Comparison of ENCODE assay signal across 9 cellular contexts in genomic region chr22:31083923-31084810, GRCh38.
DNase-seq lines count a peak whose midpoint lies in the region; ATAC-seq and TF ChIP-seq lines count a peak whose summit lies in the region.
"Had no signal": no experiment of that assay in that cellular context is flagged by ENCODE, and none has a peak within 500 bp of the region (broad histone marks: within the 10 kb centered on the region; RNA-seq: fewer than 3 reads in every experiment).

No MANE protein-coding gene starts in this region.

- POLR2A ChIA-PET in RWPE1 (lab: Yijun Ruan, JAX; ENCODE audit: low non-redundant PET): no interaction called here

- CTCF ChIA-PET in RWPE1 (lab: Yijun Ruan, JAX): interaction anchor here (0.7 to 1.4 kb wide), 5 partner anchors 9 to 274 kb away, joined by 3 to 7 read pairs (median 4); no protein-coding TSS in a partner anchor

- H3K4me1 ChIP-seq in neutrophil (ENCODE audit: control insufficient read depth in 1 of 2, insufficient read depth in 1 of 2, low read depth in 1 of 2, low read length in 1 of 2): peaks cover 36 to 46% of the 10 kb centered on the region in 2 experiments

- peak; percentile 11 for DNase-seq in SIG-M5 treated with dmso at 0.1 percent for 504 hours (lab: John Stamatoyannopoulos, UW; ENCODE audit: unreplicated experiment)
- no peak for DNase-seq in SIG-M5 (lab: John Stamatoyannopoulos, UW)
- DNase-seq in RWPE1 (ENCODE audit: low spot score): no peak
- DNase-seq in epithelial cell of esophagus (ENCODE audit: low read depth): no peak
- DNase-seq in activated effector memory CD4-positive, alpha-beta T cell treated with anti-CD3 and anti-CD28 coated beads, Interleukin-2, amount 50 U/mL, for 16 hours: no peak
- no peak for DNase-seq in SHP77 (lab: John Stamatoyannopoulos, UW)

- H3K27me3 ChIP-seq in neutrophil: peaks cover 4% of the 10 kb centered on the region

- TF ChIP-seq CTCF in RWPE1 (conservative IDR thresholded peaks at IDR 0.05; ENCODE audit: low read depth): no peak
- TF ChIP-seq CTCF in epithelial cell of esophagus (IDR thresholded peaks at IDR 0.05; ENCODE audit: insufficient read depth, low read depth, low read length, missing control alignments): no peak
- TF ChIP-seq CTCF in neutrophil (IDR thresholded peaks at IDR 0.05): no peak

- ATAC-seq in GM19351 (IDR thresholded peaks at IDR 0.05; ENCODE audit: unreplicated experiment): no peak

- no peaks in the 10 kb centered on the region for H3K9me3 ChIP-seq in neutrophil

- peak overlapping the region; percentile 68 for H3K4me3 ChIP-seq in epithelial cell of esophagus (ENCODE audit: low read length)
- peak overlapping the region; percentile 94 for H3K4me3 ChIP-seq in neutrophil (ENCODE audit: low read depth in 1 of 2, low read length in 1 of 2)

- peak overlapping the region; percentile 86 for H3K27ac ChIP-seq in RWPE1
- H3K27ac ChIP-seq in neutrophil: peak overlapping the region; percentile 67
- H3K27ac ChIP-seq: C4-2B had no signal

- peaks cover 10% of the 10 kb centered on the region for H3K36me3 ChIP-seq in neutrophil
